In the genomic region with DNA sequence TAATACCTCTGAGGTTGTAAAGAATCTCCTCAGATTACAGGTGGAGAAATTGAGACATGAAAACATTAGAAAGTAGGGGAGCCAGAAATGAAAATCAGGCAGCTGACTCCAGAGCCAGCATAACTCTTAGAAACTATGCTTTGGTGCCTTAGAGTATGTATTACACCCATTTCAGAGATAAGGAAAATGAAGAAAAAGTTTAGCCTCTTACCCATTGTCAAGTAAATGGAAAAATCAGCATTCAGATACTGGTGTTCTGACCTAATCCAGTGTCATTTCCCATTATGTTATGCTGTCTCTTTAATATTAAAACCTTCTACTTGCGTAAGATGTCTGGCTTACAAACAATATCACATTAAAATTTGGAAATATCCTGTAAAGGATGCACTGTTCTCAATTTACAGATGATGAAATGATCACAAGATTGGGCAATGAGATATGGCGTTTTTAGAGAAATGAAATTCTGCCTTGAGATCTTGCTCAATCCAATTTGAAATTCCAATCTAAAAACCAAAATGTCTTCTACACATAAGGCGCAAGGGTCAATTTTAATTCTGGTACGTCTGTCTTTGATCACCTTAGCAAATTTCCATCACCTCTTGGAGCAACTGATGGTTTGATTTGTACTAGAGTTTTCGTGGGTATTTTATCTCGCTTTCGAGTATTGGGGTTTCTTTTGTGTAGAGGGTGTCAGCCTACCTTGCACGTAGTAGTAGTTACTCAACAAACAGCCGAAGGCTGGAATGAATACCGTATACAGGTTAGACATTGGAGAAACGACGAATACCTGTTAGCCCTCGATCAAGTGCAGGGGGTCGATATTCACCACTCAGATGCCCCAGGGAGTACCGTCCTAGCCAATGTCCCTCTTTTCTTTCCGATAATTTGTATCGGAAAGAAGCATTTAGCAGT, we compare ENCODE assay signal across 1 cellular context.
TF ChIP-seq lines count a peak whose summit lies in the region.

No MANE protein-coding gene starts in this region.

TF ChIP-seq in K562, 482 proteins besides CTCF, POLR2A, EP300 and RAD21:
- TF ChIP-seq CEBPG (CRISPR knock-in tag; IDR thresholded peaks at IDR 0.05) (peak; percentile 54), CEBPG (tag; conservative IDR thresholded peaks at IDR 0.05 in 1 of 2, IDR thresholded peaks at IDR 0.05 in 1 of 2) (peak; percentile 90 to 97), HSF4 (CRISPR knock-in tag; IDR thresholded peaks at IDR 0.05; ENCODE audit: borderline replicate concordance) (no peak), RBM25 (IDR thresholded peaks at IDR 0.05; ENCODE audit: low read depth, low read length, severe bottlenecking) (peak; percentile 62), ZEB2 (IDR thresholded peaks at IDR 0.05) (no peak), MEF2D (tag; conservative IDR thresholded peaks at IDR 0.05; ENCODE audit: low read depth) (no peak), FIP1L1 (IDR thresholded peaks at IDR 0.05; ENCODE audit: low read depth, low read length, poor library complexity, severe bottlenecking) (no peak), SMAD1 (IDR thresholded peaks at IDR 0.05; ENCODE audit: low read depth, low read length, partially characterized antibody) (no peak), EP400 (IDR thresholded peaks at IDR 0.05) (no peak), ERF (CRISPR knock-in tag; IDR thresholded peaks at IDR 0.05) (no peak), SMARCA4 (IDR thresholded peaks at IDR 0.05) (peak; percentile 10), TCF7L2 (IDR thresholded peaks at IDR 0.05; ENCODE audit: low read depth, low read length) (no peak), ZFP36 (IDR thresholded peaks at IDR 0.05; ENCODE audit: low read depth, low read length, partially characterized antibody) (no peak), KDM1A (IDR thresholded peaks at IDR 0.05) (peak in 1 of 2 experiments; percentile 37; a peak in 1 of 4 replicates), TCF3 (CRISPR knock-in tag; IDR thresholded peaks at IDR 0.05) (0 out of 2 replicates have a peak, but pooled peaks have one; percentile 1), CEBPB (tag; IDR thresholded peaks at IDR 0.05) (peak; percentile 96)
- TF ChIP-seq, protein P1, sequence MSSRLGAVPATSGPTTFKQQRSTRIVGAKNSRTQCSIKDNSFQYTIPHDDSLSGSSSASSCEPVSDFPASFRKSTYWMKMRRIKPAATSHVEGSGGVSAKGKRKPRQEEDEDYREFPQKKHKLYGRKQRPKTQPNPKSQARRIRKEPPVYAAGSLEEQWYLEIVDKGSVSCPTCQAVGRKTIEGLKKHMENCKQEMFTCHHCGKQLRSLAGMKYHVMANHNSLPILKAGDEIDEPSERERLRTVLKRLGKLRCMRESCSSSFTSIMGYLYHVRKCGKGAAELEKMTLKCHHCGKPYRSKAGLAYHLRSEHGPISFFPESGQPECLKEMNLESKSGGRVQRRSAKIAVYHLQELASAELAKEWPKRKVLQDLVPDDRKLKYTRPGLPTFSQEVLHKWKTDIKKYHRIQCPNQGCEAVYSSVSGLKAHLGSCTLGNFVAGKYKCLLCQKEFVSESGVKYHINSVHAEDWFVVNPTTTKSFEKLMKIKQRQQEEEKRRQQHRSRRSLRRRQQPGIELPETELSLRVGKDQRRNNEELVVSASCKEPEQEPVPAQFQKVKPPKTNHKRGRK (tag; IDR thresholded peaks at IDR 0.05): no peak
- TF ChIP-seq, protein P2, sequence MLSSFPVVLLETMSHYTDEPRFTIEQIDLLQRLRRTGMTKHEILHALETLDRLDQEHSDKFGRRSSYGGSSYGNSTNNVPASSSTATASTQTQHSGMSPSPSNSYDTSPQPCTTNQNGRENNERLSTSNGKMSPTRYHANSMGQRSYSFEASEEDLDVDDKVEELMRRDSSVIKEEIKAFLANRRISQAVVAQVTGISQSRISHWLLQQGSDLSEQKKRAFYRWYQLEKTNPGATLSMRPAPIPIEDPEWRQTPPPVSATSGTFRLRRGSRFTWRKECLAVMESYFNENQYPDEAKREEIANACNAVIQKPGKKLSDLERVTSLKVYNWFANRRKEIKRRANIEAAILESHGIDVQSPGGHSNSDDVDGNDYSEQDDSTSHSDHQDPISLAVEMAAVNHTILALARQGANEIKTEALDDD (IDR thresholded peaks at IDR 0.05): no peak
- TF ChIP-seq, protein P3, sequence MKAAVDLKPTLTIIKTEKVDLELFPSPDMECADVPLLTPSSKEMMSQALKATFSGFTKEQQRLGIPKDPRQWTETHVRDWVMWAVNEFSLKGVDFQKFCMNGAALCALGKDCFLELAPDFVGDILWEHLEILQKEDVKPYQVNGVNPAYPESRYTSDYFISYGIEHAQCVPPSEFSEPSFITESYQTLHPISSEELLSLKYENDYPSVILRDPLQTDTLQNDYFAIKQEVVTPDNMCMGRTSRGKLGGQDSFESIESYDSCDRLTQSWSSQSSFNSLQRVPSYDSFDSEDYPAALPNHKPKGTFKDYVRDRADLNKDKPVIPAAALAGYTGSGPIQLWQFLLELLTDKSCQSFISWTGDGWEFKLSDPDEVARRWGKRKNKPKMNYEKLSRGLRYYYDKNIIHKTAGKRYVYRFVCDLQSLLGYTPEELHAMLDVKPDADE (conservative IDR thresholded peaks at IDR 0.05; ENCODE audit: control insufficient read depth, low read depth, low read length): no peak
- TF ChIP-seq, protein P4, sequence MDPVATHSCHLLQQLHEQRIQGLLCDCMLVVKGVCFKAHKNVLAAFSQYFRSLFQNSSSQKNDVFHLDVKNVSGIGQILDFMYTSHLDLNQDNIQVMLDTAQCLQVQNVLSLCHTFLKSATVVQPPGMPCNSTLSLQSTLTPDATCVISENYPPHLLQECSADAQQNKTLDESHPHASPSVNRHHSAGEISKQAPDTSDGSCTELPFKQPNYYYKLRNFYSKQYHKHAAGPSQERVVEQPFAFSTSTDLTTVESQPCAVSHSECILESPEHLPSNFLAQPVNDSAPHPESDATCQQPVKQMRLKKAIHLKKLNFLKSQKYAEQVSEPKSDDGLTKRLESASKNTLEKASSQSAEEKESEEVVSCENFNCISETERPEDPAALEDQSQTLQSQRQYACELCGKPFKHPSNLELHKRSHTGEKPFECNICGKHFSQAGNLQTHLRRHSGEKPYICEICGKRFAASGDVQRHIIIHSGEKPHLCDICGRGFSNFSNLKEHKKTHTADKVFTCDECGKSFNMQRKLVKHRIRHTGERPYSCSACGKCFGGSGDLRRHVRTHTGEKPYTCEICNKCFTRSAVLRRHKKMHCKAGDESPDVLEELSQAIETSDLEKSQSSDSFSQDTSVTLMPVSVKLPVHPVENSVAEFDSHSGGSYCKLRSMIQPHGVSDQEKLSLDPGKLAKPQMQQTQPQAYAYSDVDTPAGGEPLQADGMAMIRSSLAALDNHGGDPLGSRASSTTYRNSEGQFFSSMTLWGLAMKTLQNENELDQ (CRISPR knock-in tag; IDR thresholded peaks at IDR 0.05; ENCODE audit: borderline replicate concordance): no peak
- TF ChIP-seq, protein P5, sequence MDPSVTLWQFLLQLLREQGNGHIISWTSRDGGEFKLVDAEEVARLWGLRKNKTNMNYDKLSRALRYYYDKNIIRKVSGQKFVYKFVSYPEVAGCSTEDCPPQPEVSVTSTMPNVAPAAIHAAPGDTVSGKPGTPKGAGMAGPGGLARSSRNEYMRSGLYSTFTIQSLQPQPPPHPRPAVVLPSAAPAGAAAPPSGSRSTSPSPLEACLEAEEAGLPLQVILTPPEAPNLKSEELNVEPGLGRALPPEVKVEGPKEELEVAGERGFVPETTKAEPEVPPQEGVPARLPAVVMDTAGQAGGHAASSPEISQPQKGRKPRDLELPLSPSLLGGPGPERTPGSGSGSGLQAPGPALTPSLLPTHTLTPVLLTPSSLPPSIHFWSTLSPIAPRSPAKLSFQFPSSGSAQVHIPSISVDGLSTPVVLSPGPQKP (CRISPR knock-in tag; IDR thresholded peaks at IDR 0.05): no peak
- TF ChIP-seq, protein P6, sequence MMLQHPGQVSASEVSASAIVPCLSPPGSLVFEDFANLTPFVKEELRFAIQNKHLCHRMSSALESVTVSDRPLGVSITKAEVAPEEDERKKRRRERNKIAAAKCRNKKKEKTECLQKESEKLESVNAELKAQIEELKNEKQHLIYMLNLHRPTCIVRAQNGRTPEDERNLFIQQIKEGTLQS (IDR thresholded peaks at IDR 0.05): peak; percentile 64
- TF ChIP-seq, protein P6 (CRISPR knock-in tag; conservative IDR thresholded peaks at IDR 0.05): no peak
